In the genomic region with DNA sequence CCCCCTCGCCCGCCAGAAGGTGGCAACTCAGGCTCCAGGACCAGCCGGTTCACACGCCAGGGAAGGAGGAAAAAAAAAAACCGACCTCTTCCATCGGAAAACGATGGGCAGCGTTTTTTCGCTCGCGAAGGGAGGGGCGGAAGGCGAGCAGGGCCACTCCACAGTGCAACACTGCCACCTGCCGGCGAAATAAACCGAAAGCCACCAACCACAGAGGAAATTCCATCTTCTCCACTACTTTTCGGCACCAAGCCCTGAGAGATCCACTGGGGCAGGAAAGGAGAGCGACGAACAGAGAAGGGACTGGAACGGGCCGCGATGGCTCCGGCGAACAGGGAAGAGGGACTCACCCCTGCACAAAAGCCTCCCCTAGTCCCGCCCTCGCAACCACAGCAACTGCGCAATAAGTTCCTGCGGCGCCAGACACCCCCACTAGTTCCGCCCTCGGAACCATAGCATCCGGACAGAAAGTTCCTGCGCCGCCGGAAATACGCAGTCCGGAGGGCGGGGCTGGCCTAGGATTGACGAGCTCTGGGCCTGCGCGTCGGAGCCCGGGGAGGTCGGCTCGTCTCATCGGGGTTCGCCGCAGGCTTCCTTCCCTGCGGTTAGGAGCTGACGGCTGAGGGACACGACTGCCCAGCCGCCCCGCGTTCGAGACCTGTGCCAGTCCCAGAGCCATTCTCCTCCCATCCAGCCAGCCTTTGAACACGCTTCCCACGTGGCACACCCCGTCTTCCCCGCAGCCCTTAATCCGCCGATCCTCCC, we compare ENCODE assay signal across 8 cellular contexts. TPM values are rescaled to one million over a fixed set of nuclear protein-coding genes. Genes with fewer than 3 reads are reported as not detected.
DNase-seq lines count a peak whose midpoint lies in the region; ATAC-seq and TF ChIP-seq lines count a peak whose summit lies in the region.

No MANE protein-coding gene starts in this region.

- no peaks in the 10 kb centered on the region for H3K36me3 ChIP-seq in CD4-positive, alpha-beta memory T cell (ENCODE audit: insufficient read depth, low read length)
- no peaks in the 10 kb centered on the region for H3K36me3 ChIP-seq in right lobe of liver

- H3K27ac Mint-ChIP-seq in CD4-positive, alpha-beta memory T cell = peak overlapping the region; percentile 94 to 100 (median 98)

- DNase-seq in CD4-positive, alpha-beta memory T cell = peak; percentile 92 to 96 (median 96)
- DNase-seq in NCI-H748 (lab: John Stamatoyannopoulos, UW; ENCODE audit: unreplicated experiment) = peak; percentile 96
- DNase-seq in activated CD4-positive, alpha-beta T cell treated with anti-CD3 and anti-CD28 coated beads, Interleukin-2, amount 50 U/mL, for 24 hours (ENCODE audit: low read depth in 1 of 2, low spot score in 1 of 2) = peak; percentile 80 to 82
- peak; percentile 93 for DNase-seq in dermis blood vessel endothelial cell
- DNase-seq in right lobe of liver = peak; percentile 91 to 97 (median 96)
- DNase-seq in stimulated activated CD4-positive, alpha-beta T cell treated with anti-CD3 and anti-CD28 coated beads, Interleukin-4, amount 100 ng/mL, for 4 hours = peak; percentile 85 to 90

- WGBS in right lobe of liver (ENCODE audit: insufficient coverage, low coverage, low lambda C conversion rate, missing lambda C conversion rate) = 0% methylated on average over 42 of the region's 61 CpGs

- peak overlapping the region; percentile 89 to 97 (median 94) for H3K4me3 Mint-ChIP-seq in CD4-positive, alpha-beta memory T cell

- no peaks in the 10 kb centered on the region for H3K27me3 ChIP-seq in CD4-positive, alpha-beta memory T cell (ENCODE audit: insufficient read depth, low read length)
- no peaks in the 10 kb centered on the region for H3K27me3 ChIP-seq in right lobe of liver

- H3K4me1 ChIP-seq in CD4-positive, alpha-beta memory T cell (ENCODE audit: insufficient read depth, low read length) = peaks cover 5% of the 10 kb centered on the region
- H3K4me1 ChIP-seq in right lobe of liver = peaks cover 0 to 6% (median 0%) of the 10 kb centered on the region in 4 donors

- intact Hi-C loops in CD4-positive, alpha-beta memory T cell (cut with micrococcal nuclease) = no loop called here
- intact Hi-C loops in right lobe of liver (cut with DNase I) = no loop called here

- H3K9me3 ChIP-seq in CD4-positive, alpha-beta memory T cell (ENCODE audit: control insufficient read depth in 1 of 2, low read length in 2 of 2) = no peaks in the 10 kb centered on the region
- H3K9me3 ChIP-seq in right lobe of liver = no peaks in the 10 kb centered on the region

- CTCF ChIA-PET in CD4-positive, alpha-beta memory T cell (lab: Charles Lee; ENCODE audit: partially characterized antibody) = interaction anchor here (0.9 kb wide), 1 partner anchor 673 kb away, joined by 6 read pairs; no protein-coding TSS in a partner anchor

- peak overlapping the region; percentile 86 for H3K27ac ChIP-seq in CD4-positive, alpha-beta memory T cell (ENCODE audit: low read depth, low read length)
- H3K27ac ChIP-seq in right lobe of liver = peak overlapping the region; percentile 88 to 96 (median 90)

- peak; percentile 83 for TF ChIP-seq POLR2A in right lobe of liver (IDR thresholded peaks at IDR 0.05)

- ATAC-seq in GM19397 (IDR thresholded peaks at IDR 0.05; ENCODE audit: unreplicated experiment) (peak; percentile 95), HG03565 (IDR thresholded peaks at IDR 0.05; ENCODE audit: unreplicated experiment) (peak; percentile 91), right lobe of liver (peak; percentile 95 to 96 (median 96))

- H3K36me3 Mint-ChIP-seq in CD4-positive, alpha-beta memory T cell = peaks cover 0 to 8% of the 10 kb centered on the region in 2 donors

- POLR2A ChIA-PET in CD4-positive, alpha-beta memory T cell (lab: Charles Lee; ENCODE audit: partially characterized antibody) = interaction anchor here (0.9 to 1.0 kb wide), 4 partner anchors 10 to 673 kb away, joined by 5 to 12 read pairs (median 6); no protein-coding TSS in a partner anchor

- H3K9me3 Mint-ChIP-seq in CD4-positive, alpha-beta memory T cell = peaks cover 0 to 10% (median 0%) of the 10 kb centered on the region in 8 donors

- peaks cover 0 to 2% of the 10 kb centered on the region in 2 donors for H3K27me3 Mint-ChIP-seq in CD4-positive, alpha-beta memory T cell

- TF ChIP-seq CTCF in right lobe of liver (IDR thresholded peaks at IDR 0.05) = peak; percentile 93 to 100 (median 95)

- H3K4me1 Mint-ChIP-seq in CD4-positive, alpha-beta memory T cell = peaks cover 8 to 19% (median 12%) of the 10 kb centered on the region in 4 donors

- peak overlapping the region; percentile 43 to 61 for H3K4me3 ChIP-seq in CD4-positive, alpha-beta memory T cell (ENCODE audit: low read length in 2 of 2)
- peak overlapping the region; percentile 71 to 86 (median 73) for H3K4me3 ChIP-seq in right lobe of liver

RNA-seq across cellular contexts. Expression of gene FAM156A, which starts 23.4 kb away (rescaled TPM):
- total RNA-seq in CD4-positive, alpha-beta memory T cell = 10 to 100 TPM; 16.6 to 17.3 TPM
- 1 to 10 TPM; 3.2 to 3.8 TPM for polyA plus RNA-seq in CD4-positive, alpha-beta memory T cell
- 5.6 and 9.2 TPM in 2 replicates for total RNA-seq in dermis blood vessel endothelial cell
- total RNA-seq in right lobe of liver = 1 to 10 TPM; 4.5 to 9.7 (median 6.7) TPM

RNA-seq across cellular contexts. Expression of gene FAM156B, which starts 37.8 kb away (rescaled TPM):
- 1 to 10 TPM; 4.9 to 6.9 TPM for total RNA-seq in CD4-positive, alpha-beta memory T cell
- polyA plus RNA-seq in CD4-positive, alpha-beta memory T cell = 10 to 100 TPM in 1 of 2 donors, 1 to 10 TPM in 1; 2.8 to 11.2 TPM
- total RNA-seq in dermis blood vessel endothelial cell (6.7 and 10.4 TPM in 2 replicates), right lobe of liver (10 to 100 TPM in 1 of 6 experiments, 1 to 10 TPM in 5; 2.6 to 12.4 (median 4.0) TPM)

Comparison
In these comparisons a context has a peak if more than half of its experiments do, and no peak if none do; other contexts are left out.
1. Peak in every context shown above with its lines: DNase-seq, ATAC-seq, H3K4me3 ChIP-seq and H3K27ac ChIP-seq.